Comparison of ENCODE assay signal across 21 cellular contexts in the genomic region with DNA sequence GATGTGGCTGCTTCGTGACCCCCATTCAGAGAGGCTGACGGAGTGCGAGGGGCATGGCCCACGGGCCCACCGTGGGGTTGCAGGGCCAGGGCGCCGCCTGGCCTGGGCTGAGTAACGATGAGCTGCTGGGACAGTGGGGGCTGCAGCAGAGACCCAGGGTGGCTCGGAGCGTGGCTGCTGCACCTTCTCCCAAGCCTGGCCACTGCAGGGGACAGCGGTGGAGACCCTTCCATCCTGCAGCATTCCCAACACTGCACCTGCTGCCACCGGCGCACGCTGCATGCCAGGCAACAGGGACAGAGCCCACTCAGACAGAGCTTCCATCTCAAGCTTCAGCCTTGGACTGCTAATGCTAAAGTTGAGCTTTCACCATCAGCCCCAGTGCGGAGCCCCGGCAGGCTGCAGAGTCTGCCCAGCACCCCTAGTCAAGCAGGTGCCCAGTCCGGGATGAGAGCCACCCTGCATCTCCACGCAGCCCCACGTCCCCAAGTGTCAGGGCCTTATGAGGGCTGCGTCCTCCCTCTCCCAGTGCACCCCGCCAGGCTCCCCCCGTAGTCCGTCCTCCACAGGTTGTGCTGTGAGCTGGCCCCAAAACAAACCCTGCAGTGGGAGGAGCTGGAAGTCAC.
"Had no signal": no experiment of that assay in that cellular context is flagged by ENCODE, and none has a peak within 500 bp of the region (broad histone marks: within the 10 kb centered on the region; RNA-seq: fewer than 3 reads in every experiment).

No MANE protein-coding gene starts in this region.

- H3K9ac ChIP-seq: parathyroid adenoma had no signal

- DNase-seq: activated CD4-positive, alpha-beta memory T cell treated with anti-CD3 and anti-CD28 coated beads for 36 hours; activated CD4-positive, alpha-beta T cell treated with anti-CD3 and anti-CD28 coated beads for 48 hours; activated effector memory CD4-positive, alpha-beta T cell treated with anti-CD3 and anti-CD28 coated beads, Interleukin-2, amount 50 U/mL, for 16 hours; activated T-cell treated with anti-CD3 and anti-CD28 coated beads, Interleukin-2, amount 50 U/mL, for 72 hours; brain microvascular endothelial cell; central memory CD4-positive, alpha-beta T cell; effector memory CD8-positive, alpha-beta T cell; glutamatergic neuron; hippocampal formation; left ventricle myocardium inferior; mammary epithelial cell; right cardiac atrium; stimulated activated CD4-positive, alpha-beta T cell treated with anti-CD3 and anti-CD28 coated beads, Interleukin-1b, Interleukin-23, amount 100 ng/mL, for 48 hours had no signal

- H3K36me3 Mint-ChIP-seq: activated CD4-positive, alpha-beta memory T cell treated with anti-CD3 and anti-CD28 coated beads for 36 hours; activated naive CD4-positive, alpha-beta T cell treated with anti-CD3 and anti-CD28 coated beads, Interleukin-2, amount 50 U/mL, for 24 hours; natural killer cell treated with Interleukin-12 subunit alpha and Interleukin-12 subunit beta and Interleukin-15 and Interleukin-18, amount 100 ng/mL, for 72 hours had no signal

- H3K27ac Mint-ChIP-seq: activated CD4-positive, alpha-beta memory T cell treated with anti-CD3 and anti-CD28 coated beads for 36 hours; activated naive CD4-positive, alpha-beta T cell treated with anti-CD3 and anti-CD28 coated beads, Interleukin-2, amount 50 U/mL, for 24 hours; activated T-cell treated with anti-CD3 and anti-CD28 coated beads, Interleukin-2, amount 50 U/mL, for 72 hours; effector memory CD8-positive, alpha-beta T cell; natural killer cell treated with Interleukin-12 subunit alpha and Interleukin-12 subunit beta and Interleukin-15 and Interleukin-18, amount 100 ng/mL, for 72 hours had no signal

- H3K4me1 Mint-ChIP-seq: activated naive CD4-positive, alpha-beta T cell treated with anti-CD3 and anti-CD28 coated beads, Interleukin-2, amount 50 U/mL, for 24 hours had no signal

- H3K27ac ChIP-seq: adrenal gland, ascending aorta, brain microvascular endothelial cell, esophagus muscularis mucosa, left ventricle myocardium inferior, parathyroid adenoma had no signal

- H3K4me3 ChIP-seq: adrenal gland, ascending aorta, esophagus muscularis mucosa, left ventricle myocardium inferior had no signal

- H2AFZ ChIP-seq: parathyroid adenoma had no signal

- H3K79me2 ChIP-seq: parathyroid adenoma had no signal

- H3K4me1 ChIP-seq: adrenal gland, parathyroid adenoma had no signal

- H3K9me3 ChIP-seq: adrenal gland, ascending aorta, esophagus muscularis mucosa, left ventricle myocardium inferior had no signal

- H3K9me3 Mint-ChIP-seq: activated naive CD4-positive, alpha-beta T cell treated with anti-CD3 and anti-CD28 coated beads, Interleukin-2, amount 50 U/mL, for 24 hours; natural killer cell treated with Interleukin-12 subunit alpha and Interleukin-12 subunit beta and Interleukin-15 and Interleukin-18, amount 100 ng/mL, for 72 hours had no signal

- H3K36me3 ChIP-seq: adrenal gland, ascending aorta, brain microvascular endothelial cell, esophagus muscularis mucosa, left ventricle myocardium inferior had no signal

- H3K4me3 Mint-ChIP-seq: activated CD4-positive, alpha-beta memory T cell treated with anti-CD3 and anti-CD28 coated beads for 36 hours; activated naive CD4-positive, alpha-beta T cell treated with anti-CD3 and anti-CD28 coated beads, Interleukin-2, amount 50 U/mL, for 24 hours; activated T-cell treated with anti-CD3 and anti-CD28 coated beads, Interleukin-2, amount 50 U/mL, for 72 hours; effector memory CD8-positive, alpha-beta T cell; natural killer cell treated with Interleukin-12 subunit alpha and Interleukin-12 subunit beta and Interleukin-15 and Interleukin-18, amount 100 ng/mL, for 72 hours had no signal

- FAIRE-seq: colon, frontal cortex had no signal

- H3K27me3 ChIP-seq: adrenal gland, ascending aorta, brain microvascular endothelial cell had no signal

- ATAC-seq: activated T-cell treated with anti-CD3 and anti-CD28 coated beads, Interleukin-2, amount 50 U/mL, for 72 hours; effector memory CD8-positive, alpha-beta T cell had no signal
